Comparison of ENCODE assay signal across 19 cellular contexts in genomic region chr5:147458581-147458980, GRCh38. TPM values are rescaled to one million over a fixed set of nuclear protein-coding genes. Genes with fewer than 3 reads are reported as not detected.
"Had no signal": no experiment of that assay in that cellular context is flagged by ENCODE, and none has a peak within 500 bp of the region (broad histone marks: within the 10 kb centered on the region; RNA-seq: fewer than 3 reads in every experiment).

No MANE protein-coding gene starts in this region.

- ATAC-seq: activated CD4-positive, alpha-beta T cell treated with anti-CD3 and anti-CD28 coated beads for 36 hours; activated T-cell treated with anti-CD3 and anti-CD28 coated beads, Interleukin-2, amount 50 U/mL, for 72 hours; naive thymus-derived CD8-positive, alpha-beta T cell; T-cell; upper lobe of right lung had no signal

- H3K9me3 ChIP-seq: thyroid gland, upper lobe of right lung had no signal

- H3K27ac ChIP-seq: cardiac muscle cell, epithelial cell of prostate, thyroid gland, upper lobe of right lung had no signal

- H3K27me3 ChIP-seq: cardiac muscle cell, thyroid gland, upper lobe of right lung had no signal

- H3K36me3 ChIP-seq: cardiac muscle cell, thyroid gland, upper lobe of right lung had no signal

- DNase-seq: activated B cell treated with CpG ODN at 0.5 μM for 24 hours; activated CD4-positive, alpha-beta memory T cell treated with anti-CD3 and anti-CD28 coated beads for 36 hours; activated CD4-positive, alpha-beta T cell treated with anti-CD3 and anti-CD28 coated beads for 36 hours; activated effector memory CD4-positive, alpha-beta T cell treated with Interleukin-2 at 50 U/mL for 16 hours; activated naive CD4-positive, alpha-beta T cell treated with anti-CD3 and anti-CD28 coated beads for 36 hours; activated naive CD8-positive, alpha-beta T cell treated with anti-CD3 and anti-CD28 coated beads, Interleukin-2, amount 10 ng/mL, durations not matched to agents 7 days and 5 days; activated T-cell treated with anti-CD3 and anti-CD28 coated beads, Interleukin-2, amount 50 U/mL, for 72 hours; amniotic stem cell; kidney; naive thymus-derived CD8-positive, alpha-beta T cell; stimulated activated CD4-positive, alpha-beta T cell treated with anti-CD3 and anti-CD28 coated beads, Interleukin-4, amount 100 ng/mL, for 24 hours; stimulated activated naive CD4-positive, alpha-beta T cell treated with Interleukin-2 at 50 U/mL for 16 hours; T-cell; thyroid gland; upper lobe of right lung had no signal

- FAIRE-seq: kidney, TTC549 had no signal

- H3K4me3 ChIP-seq: cardiac muscle cell, lung, thyroid gland, upper lobe of right lung had no signal

RNA-seq across cellular contexts. Expression of gene DPYSL3, which starts 51.3 kb away (rescaled TPM):
- total RNA-seq: activated B cell treated with CpG ODN at 0.5 μM for 24 hours; activated CD4-positive, alpha-beta memory T cell treated with anti-CD3 and anti-CD28 coated beads for 36 hours; activated naive CD8-positive, alpha-beta T cell treated with anti-CD3 and anti-CD28 coated beads, Interleukin-2, amount 10 ng/mL, durations not matched to agents 7 days and 5 days; naive thymus-derived CD8-positive, alpha-beta T cell had no signal
